12 cellular contexts compared by ENCODE assay signal in genomic region chrY:22935977-22936746, GRCh38. TPM values are rescaled to one million over a fixed set of nuclear protein-coding genes. Genes with fewer than 3 reads are reported as not detected.
"Had no signal": no experiment of that assay in that cellular context is flagged by ENCODE, and none has a peak within 500 bp of the region (broad histone marks: within the 10 kb centered on the region; RNA-seq: fewer than 3 reads in every experiment).

No MANE protein-coding gene starts in this region.

RNA-seq across cellular contexts. Expression of gene BPY2, which starts 47.9 kb away (rescaled TPM):
- total RNA-seq: OCI-LY7, PC-3, PC-9, Peyer's patch, Right ventricle myocardium inferior, Right ventricle myocardium superior, RPMI7951, SJCRH30, SJSA1, SK-MEL-5, T-cell had no signal
- polyA plus RNA-seq: SK-N-SH had no signal
